In genomic region chr20:50085481-50086365, GRCh38 we compare ENCODE assay signal across 8 cellular contexts. TPM values are rescaled to one million over a fixed set of nuclear protein-coding genes. Genes with fewer than 3 reads are reported as not detected.
A peak's percentile ranks its signal among the peaks of the same experiment; 100 is the strongest.
DNase-seq lines count a peak whose midpoint lies in the region; ATAC-seq and TF ChIP-seq lines count a peak whose summit lies in the region.

No MANE protein-coding gene starts in this region.

- peaks cover 35% of the 10 kb centered on the region for H3K4me1 Mint-ChIP-seq in CD8-positive, alpha-beta T cell (ENCODE audit: low read depth)
- H3K4me1 Mint-ChIP-seq in activated CD4-positive, alpha-beta T cell treated with anti-CD3 and anti-CD28 coated beads, Interleukin-2, amount 10 ng/mL, durations not matched to agents 7 days and 5 days: peaks cover 23% of the 10 kb centered on the region
- peaks cover 17% of the 10 kb centered on the region for H3K4me1 Mint-ChIP-seq in type B pancreatic cell (ENCODE audit: unreplicated experiment)

- no peaks in the 10 kb centered on the region for H3K9me3 ChIP-seq in CD8-positive, alpha-beta T cell (ENCODE audit: low read length)
- no peaks in the 10 kb centered on the region for H3K9me3 ChIP-seq in mononuclear cell (ENCODE audit: low read depth, low read length)

- DNase-seq in CD8-positive, alpha-beta T cell: peak in 6 of 7 experiments; percentile 20 to 60 (median 36)
- peak; percentile 63 for DNase-seq in HCEC 1CT
- peak; percentile 52 to 86 for DNase-seq in NCI-H446 (lab: John Stamatoyannopoulos, UW)
- DNase-seq in activated CD4-positive, alpha-beta T cell treated with anti-CD3 and anti-CD28 coated beads, Interleukin-2, amount 10 ng/mL, durations not matched to agents 7 days and 5 days: peak; percentile 56
- no peak for DNase-seq in epithelial cell of proximal tubule (ENCODE audit: low read depth)
- DNase-seq in type B pancreatic cell (ENCODE audit: extremely low spot score, unreplicated experiment): no peak

- H3K4me3 Mint-ChIP-seq in CD8-positive, alpha-beta T cell: peak overlapping the region; percentile 82
- H3K4me3 Mint-ChIP-seq in activated CD4-positive, alpha-beta T cell treated with anti-CD3 and anti-CD28 coated beads, Interleukin-2, amount 10 ng/mL, durations not matched to agents 7 days and 5 days: peak overlapping the region; percentile 37
- peak overlapping the region; percentile 58 for H3K4me3 Mint-ChIP-seq in type B pancreatic cell

- no peaks in the 10 kb centered on the region for H3K9me3 Mint-ChIP-seq in CD8-positive, alpha-beta T cell
- no peaks in the 10 kb centered on the region for H3K9me3 Mint-ChIP-seq in activated CD4-positive, alpha-beta T cell treated with anti-CD3 and anti-CD28 coated beads, Interleukin-2, amount 10 ng/mL, durations not matched to agents 7 days and 5 days
- H3K9me3 Mint-ChIP-seq in type B pancreatic cell: no peaks in the 10 kb centered on the region

- CTCF ChIA-PET in CD8-positive, alpha-beta T cell (lab: Charles Lee): interaction anchor here (0.6 to 5.6 kb wide), 20 partner anchors 9 to 122 kb away, joined by 3 to 88 read pairs (median 6); partner anchors contain the start of gene UBE2V1
- CTCF ChIA-PET in activated CD4-positive, alpha-beta T cell treated with anti-CD3 and anti-CD28 coated beads, Interleukin-2, amount 10 ng/mL, durations not matched to agents 7 days and 5 days (lab: Charles Lee): interaction anchor here (0.6 to 4.4 kb wide), 8 partner anchors 10 to 358 kb away, joined by 3 to 24 read pairs (median 6); no protein-coding TSS in a partner anchor

- H3K36me3 Mint-ChIP-seq in CD8-positive, alpha-beta T cell: peaks cover 54% of the 10 kb centered on the region
- H3K36me3 Mint-ChIP-seq in activated CD4-positive, alpha-beta T cell treated with anti-CD3 and anti-CD28 coated beads, Interleukin-2, amount 10 ng/mL, durations not matched to agents 7 days and 5 days (ENCODE audit: low read depth): peaks cover 23% of the 10 kb centered on the region
- H3K36me3 Mint-ChIP-seq in type B pancreatic cell: peaks cover 17% of the 10 kb centered on the region

- peak overlapping the region; percentile 5 for H3K27ac ChIP-seq in CD8-positive, alpha-beta T cell (ENCODE audit: low read depth, low read length)

- H3K27me3 Mint-ChIP-seq in CD8-positive, alpha-beta T cell (ENCODE audit: low read depth): no peaks in the 10 kb centered on the region
- no peaks in the 10 kb centered on the region for H3K27me3 Mint-ChIP-seq in activated CD4-positive, alpha-beta T cell treated with anti-CD3 and anti-CD28 coated beads, Interleukin-2, amount 10 ng/mL, durations not matched to agents 7 days and 5 days
- H3K27me3 Mint-ChIP-seq in type B pancreatic cell: no peaks in the 10 kb centered on the region

- peak; percentile 83 for TF ChIP-seq CTCF in CD8-positive, alpha-beta T cell (IDR thresholded peaks at IDR 0.05)
- TF ChIP-seq CTCF in epithelial cell of proximal tubule (conservative IDR thresholded peaks at IDR 0.05; ENCODE audit: low read depth, low read length) (peak; percentile 88), type B pancreatic cell (conservative IDR thresholded peaks at IDR 0.05) (peak; percentile 89)

- ATAC-seq in CD8-positive, alpha-beta T cell: peak; percentile 84
- ATAC-seq in HG03196 (IDR thresholded peaks at IDR 0.05; ENCODE audit: unreplicated experiment): no peak

- POLR2A ChIA-PET in CD8-positive, alpha-beta T cell (lab: Charles Lee): interaction anchor here (1.0 to 2.0 kb wide), 3 partner anchors 9 to 68 kb away, joined by 3 to 6 read pairs (median 6); partner anchors contain the start of gene PEDS1
- POLR2A ChIA-PET in activated CD4-positive, alpha-beta T cell treated with anti-CD3 and anti-CD28 coated beads, Interleukin-2, amount 10 ng/mL, durations not matched to agents 7 days and 5 days (lab: Charles Lee): no interaction called here

- peak overlapping the region; percentile 88 for H3K27ac Mint-ChIP-seq in CD8-positive, alpha-beta T cell
- H3K27ac Mint-ChIP-seq in activated CD4-positive, alpha-beta T cell treated with anti-CD3 and anti-CD28 coated beads, Interleukin-2, amount 10 ng/mL, durations not matched to agents 7 days and 5 days: peak overlapping the region; percentile 74
- peak overlapping the region; percentile 78 for H3K27ac Mint-ChIP-seq in type B pancreatic cell

- no peaks in the 10 kb centered on the region for H3K27me3 ChIP-seq in CD8-positive, alpha-beta T cell (ENCODE audit: insufficient read depth, low read length)
- H3K27me3 ChIP-seq in mononuclear cell (ENCODE audit: insufficient read depth, low read length): no peaks in the 10 kb centered on the region

- no peaks in the 10 kb centered on the region for H3K36me3 ChIP-seq in CD8-positive, alpha-beta T cell (ENCODE audit: insufficient read depth, low read length)

- H3K4me1 ChIP-seq in CD8-positive, alpha-beta T cell (ENCODE audit: insufficient read depth, low read length): peaks cover 12% of the 10 kb centered on the region
- peaks cover 26% of the 10 kb centered on the region for H3K4me1 ChIP-seq in mononuclear cell (ENCODE audit: insufficient read depth, low read length)

- H3K4me3 ChIP-seq in CD8-positive, alpha-beta T cell (ENCODE audit: low read depth, low read length): peak overlapping the region; percentile 29
- H3K4me3 ChIP-seq in epithelial cell of proximal tubule (ENCODE audit: low read depth, low read length) (peak overlapping the region; percentile 25), mononuclear cell (ENCODE audit: low read length) (peak overlapping the region; percentile 38)

- intact Hi-C loops in CD8-positive, alpha-beta T cell (cut with DNase I, micrococcal nuclease): loop anchor here (1.0 to 2.0 kb wide), 2 partner anchors 15 to 106 kb away; no protein-coding TSS in a partner anchor

RNA-seq across cellular contexts. Expression of gene UBE2V1, which starts 27.2 kb away (rescaled TPM):
- 100 to 1,000 TPM; 108 to 112 TPM for total RNA-seq in CD8-positive, alpha-beta T cell
- total RNA-seq in activated CD4-positive, alpha-beta T cell treated with anti-CD3 and anti-CD28 coated beads, Interleukin-2, amount 10 ng/mL, durations not matched to agents 7 days and 5 days: 100 to 1,000 TPM; 111 to 144 TPM
- total RNA-seq in epithelial cell of proximal tubule (109 and 112 TPM in 2 replicates), mononuclear cell (114 TPM), type B pancreatic cell (ENCODE audit: low replicate concordance) (90.5 and 117 TPM in 2 replicates)

Comparison
In these comparisons a context has a peak if more than half of its experiments do, and no peak if none do; other contexts are left out.
1. DNase-seq: peak in CD8-positive, alpha-beta T cell (6 of 7), HCEC 1CT (single experiment), NCI-H446 (2 of 2) and activated CD4-positive, alpha-beta T cell treated with anti-CD3 and anti-CD28 coated beads, Interleukin-2, amount 10 ng/mL, durations not matched to agents 7 days and 5 days (single experiment); none in epithelial cell of proximal tubule (single experiment) and type B pancreatic cell (single experiment).
2. Peak in every context shown above with its lines, with median percentiles within 50 percentile points of each other: H3K4me3 ChIP-seq, H3K27ac Mint-ChIP-seq, H3K4me3 Mint-ChIP-seq and CTCF ChIP-seq.